Comparison of ENCODE assay signal across 22 cellular contexts in the genomic region with DNA sequence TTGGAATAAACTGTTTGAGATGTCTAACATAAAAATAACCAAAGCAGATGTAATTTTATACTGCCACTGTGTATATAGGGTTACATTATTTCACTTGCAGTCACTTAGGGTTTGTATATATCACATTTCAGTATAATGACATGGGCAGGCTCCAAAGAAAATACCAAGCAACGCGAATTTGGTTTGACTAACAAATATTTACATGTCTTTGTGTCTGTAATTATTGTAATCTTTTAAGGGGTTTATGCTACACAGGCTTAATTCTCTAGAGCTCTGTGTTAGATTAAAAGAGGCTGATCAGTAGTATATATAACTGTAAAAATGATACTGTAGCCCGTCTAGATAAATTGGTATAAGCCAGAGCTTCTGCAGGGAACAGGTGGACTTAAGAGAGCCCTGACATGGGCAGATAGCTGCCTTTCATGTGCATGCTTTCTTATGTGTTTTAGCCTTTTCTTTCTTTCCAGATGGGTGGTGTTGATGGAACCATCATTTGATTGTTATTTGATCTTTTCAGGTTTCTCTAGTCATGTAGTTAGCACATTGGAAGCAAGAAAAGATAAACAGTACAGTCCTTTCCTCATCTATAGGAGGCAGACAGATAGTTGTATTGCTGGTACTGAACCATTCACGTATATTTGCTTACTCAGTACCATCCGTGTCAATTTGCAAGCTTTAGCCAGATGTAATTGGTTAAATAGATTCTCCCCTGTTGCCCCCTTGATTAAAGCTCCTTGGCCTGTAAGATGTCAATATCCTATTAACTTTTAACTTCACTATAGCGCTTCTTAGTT.
A peak's percentile ranks its signal among the peaks of the same experiment; 100 is the strongest.
DNase-seq lines count a peak whose midpoint lies in the region; ATAC-seq and TF ChIP-seq lines count a peak whose summit lies in the region.
"Had no signal": no experiment of that assay in that cellular context is flagged by ENCODE, and none has a peak within 500 bp of the region (broad histone marks: within the 10 kb centered on the region; RNA-seq: fewer than 3 reads in every experiment).

No MANE protein-coding gene starts in this region.

- H3K79me2 ChIP-seq in smooth muscle cell (ENCODE audit: low read depth) = no peaks in the 10 kb centered on the region

- no peaks in the 10 kb centered on the region for H3F3A ChIP-seq in smooth muscle cell (ENCODE audit: low read depth)

- no peak overlapping the region for H3K4me3 ChIP-seq in smooth muscle cell
- H3K4me3 ChIP-seq: prostate gland, SJSA1, thoracic aorta had no signal

- no peaks in the 10 kb centered on the region for H3K27me3 ChIP-seq in smooth muscle cell (ENCODE audit: low read depth)
- H3K27me3 ChIP-seq: SJSA1 had no signal

- H3K36me3 Mint-ChIP-seq in nephron (ENCODE audit: low read depth) (peaks cover 19% of the 10 kb centered on the region), natural killer cell (peaks cover 5% of the 10 kb centered on the region)

- no peak for ATAC-seq in GM18502 (IDR thresholded peaks at IDR 0.05; ENCODE audit: poor library complexity, unreplicated experiment)
- ATAC-seq in natural killer cell = no peak
- ATAC-seq: PC-3 had no signal

- H3K4me2 ChIP-seq in smooth muscle cell = no peak overlapping the region

- WGBS in smooth muscle cell (ENCODE audit: low lambda C conversion rate) = 76% methylated on average over 6 of the region's 6 CpGs

- no peaks in the 10 kb centered on the region for H4K20me1 ChIP-seq in smooth muscle cell (ENCODE audit: low read depth)

- H3K27me3 Mint-ChIP-seq in nephron (ENCODE audit: low read depth) (no peaks in the 10 kb centered on the region), natural killer cell (ENCODE audit: low read depth in 2 of 2) (no peaks in the 10 kb centered on the region)

- no peaks in the 10 kb centered on the region for H3K4me1 ChIP-seq in smooth muscle cell (ENCODE audit: low read depth)
- H3K4me1 ChIP-seq: prostate gland, SJSA1 had no signal

- H3K27ac Mint-ChIP-seq in nephron = peak overlapping the region; percentile 14 to 53 (median 28)
- H3K27ac Mint-ChIP-seq in natural killer cell = no peak overlapping the region
- H3K27ac Mint-ChIP-seq: activated T-helper 1 cell treated with anti-CD3 and anti-CD28 coated beads, Interleukin-12 subunit alpha, Interleukin-12 subunit beta, Interleukin-2, Interleukin-4 antibody, amounts not matched to agents 30 ng/mL and 10 ng/mL and 1 ng/mL, durations not matched to agents 14 hours and 24 hours and 36 hours had no signal

- H3K4me3 Mint-ChIP-seq in nephron = peak overlapping the region in 1 of 3 experiments; percentile 68
- H3K4me3 Mint-ChIP-seq in natural killer cell = no peak overlapping the region
- H3K4me3 Mint-ChIP-seq: activated T-helper 1 cell treated with anti-CD3 and anti-CD28 coated beads, Interleukin-12 subunit alpha, Interleukin-12 subunit beta, Interleukin-2, Interleukin-4 antibody, amounts not matched to agents 30 ng/mL and 10 ng/mL and 1 ng/mL, durations not matched to agents 14 hours and 24 hours and 36 hours; neural crest cell had no signal

- H3K27ac ChIP-seq in smooth muscle cell (ENCODE audit: low read depth) = no peak overlapping the region
- H3K27ac ChIP-seq: C4-2B, prostate gland, SJSA1, thoracic aorta had no signal

- H3K9me3 Mint-ChIP-seq in nephron (peaks cover 9% of the 10 kb centered on the region), natural killer cell (no peaks in the 10 kb centered on the region)

- DNase-seq in NCI-H1092 treated with DMSO at 0.1 percent for 48 hours (lab: John Stamatoyannopoulos, UW) (peak; percentile 60), NCI-H1092 (lab: John Stamatoyannopoulos, UW) (no peak), NCI-H1048 (lab: John Stamatoyannopoulos, UW) (peak; percentile 24), NCI-H69 (lab: John Stamatoyannopoulos, UW) (peak; percentile 86), smooth muscle cell (lab: John Stamatoyannopoulos, UW; ENCODE audit: unreplicated experiment) (no peak), natural killer cell (no peak)
- DNase-seq: activated CD4-positive, CD25-positive, alpha-beta regulatory T cell treated with anti-CD3 and anti-CD28 coated beads, Interleukin-2, amount 50 U/mL, for 72 hours; cortex of kidney; DMS79 treated with DMSO at 0.1 percent for 48 hours; foreskin melanocyte; NCI-H446; PC-3; stimulated activated CD4-positive, alpha-beta T cell treated with anti-CD3 and anti-CD28 coated beads, Interleukin-12 subunit alpha, Interleukin-12 subunit beta, amount 100 ng/mL, for 4 hours; T-helper 9 cell had no signal

- no peak overlapping the region for H3K9ac ChIP-seq in smooth muscle cell (ENCODE audit: low read depth)

- no peaks in the 10 kb centered on the region for H3K9me3 ChIP-seq in smooth muscle cell (replicated peaks; ENCODE audit: low read depth)
- H3K9me3 ChIP-seq: prostate gland, SJSA1, thoracic aorta had no signal

- TF ChIP-seq CTCF in nephron (IDR thresholded peaks at IDR 0.05; ENCODE audit: unreplicated experiment in 3 of 3) (no peak), smooth muscle cell (IDR thresholded peaks at IDR 0.05; ENCODE audit: borderline replicate concordance, insufficient read depth, poor library complexity, severe bottlenecking) (no peak), natural killer cell (IDR thresholded peaks at IDR 0.05) (no peak)

- H3K4me1 Mint-ChIP-seq in nephron (peaks cover 14% of the 10 kb centered on the region), natural killer cell (peaks cover 10 to 11% of the 10 kb centered on the region in 2 donors)
- H3K4me1 Mint-ChIP-seq: neural crest cell had no signal

- no peaks in the 10 kb centered on the region for H3K36me3 ChIP-seq in smooth muscle cell (ENCODE audit: low read depth)
- H3K36me3 ChIP-seq: prostate gland, SJSA1, thoracic aorta had no signal

- H2AFZ ChIP-seq in smooth muscle cell (ENCODE audit: low read depth) = no peak overlapping the region

- intact Hi-C loops in natural killer cell (cut with micrococcal nuclease) = no loop called here

Comparison
In these comparisons a context has a peak if more than half of its experiments do, and no peak if none do; other contexts are left out.
1. DNase-seq: peak in NCI-H1092 treated with DMSO at 0.1 percent for 48 hours (single experiment), NCI-H1048 (single experiment) and NCI-H69 (single experiment); none in NCI-H1092 (single experiment), smooth muscle cell (single experiment) and natural killer cell (single experiment).
2. H3K27ac Mint-ChIP-seq: peak in nephron (3 of 3); none in natural killer cell (0 of 2).